8 cellular contexts compared by ENCODE assay signal in the genomic region with DNA sequence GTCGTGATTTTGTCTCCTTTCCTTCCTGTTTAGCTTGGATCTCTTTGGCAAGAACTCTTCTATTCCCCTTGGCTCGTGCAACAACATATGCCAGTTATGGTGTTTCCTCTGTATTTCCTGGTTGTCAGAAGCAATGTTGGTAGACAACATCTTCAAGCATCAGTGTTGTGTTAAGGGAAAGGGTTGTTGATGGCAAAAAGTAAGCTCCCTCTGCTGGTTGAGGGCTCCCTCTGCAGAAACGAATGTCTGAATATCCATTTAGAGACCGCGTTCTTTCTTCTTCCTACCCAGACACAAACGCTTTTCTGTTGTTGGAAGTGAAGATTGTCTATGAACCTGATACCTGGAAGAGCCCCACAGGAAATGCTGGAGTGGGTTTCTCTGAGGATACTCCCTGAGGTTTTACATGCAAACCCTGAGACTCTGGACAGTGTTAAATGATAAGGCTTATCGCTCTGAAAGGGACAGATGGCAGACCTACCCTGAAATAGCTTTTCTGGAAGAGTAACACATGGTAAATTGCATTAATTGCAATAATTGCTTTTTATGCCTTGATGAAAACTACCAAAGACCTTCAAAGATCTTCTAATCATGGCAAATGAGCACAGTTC. TPM values are rescaled to one million over a fixed set of nuclear protein-coding genes. Genes with fewer than 3 reads are reported as not detected.
DNase-seq lines count a peak whose midpoint lies in the region; ATAC-seq and TF ChIP-seq lines count a peak whose summit lies in the region.

No MANE protein-coding gene starts in this region.

- no peak overlapping the region for H3K4me3 Mint-ChIP-seq in type B pancreatic cell

- H2BK5ac ChIP-seq in neuronal stem cell (ENCODE audit: low read length), result no peak overlapping the region

- H3K18ac ChIP-seq in neuronal stem cell (ENCODE audit: low read length), result no peak overlapping the region

- no peak overlapping the region for H2BK120ac ChIP-seq in neuronal stem cell (ENCODE audit: low read depth, low read length)

- no peak overlapping the region for H3K23ac ChIP-seq in neuronal stem cell (ENCODE audit: low read depth, low read length, poor library complexity)

- H3K27me3 Mint-ChIP-seq in type B pancreatic cell, result peaks cover 25% of the 10 kb centered on the region

- H2BK15ac ChIP-seq in neuronal stem cell (ENCODE audit: low read length), result no peak overlapping the region

- H3K27ac Mint-ChIP-seq in type B pancreatic cell, result no peak overlapping the region

- H3K36me3 Mint-ChIP-seq in type B pancreatic cell, result no peaks in the 10 kb centered on the region

- peak; percentile 82 for TF ChIP-seq CTCF in VCaP (conservative IDR thresholded peaks at IDR 0.05)
- peak; percentile 28 to 73 for TF ChIP-seq CTCF in right atrium auricular region (IDR thresholded peaks at IDR 0.05)
- peak; percentile 80 for TF ChIP-seq CTCF in type B pancreatic cell (conservative IDR thresholded peaks at IDR 0.05)

- H3K9me3 ChIP-seq in right atrium auricular region (no peaks in the 10 kb centered on the region), neuronal stem cell (replicated peaks in 1 of 2; ENCODE audit: control insufficient read depth in 2 of 2, insufficient read depth in 1 of 2, low read depth in 1 of 2, low read length in 2 of 2) (no peaks in the 10 kb centered on the region)

- no peaks in the 10 kb centered on the region for H3K4me1 ChIP-seq in right atrium auricular region
- H3K4me1 ChIP-seq in neuronal stem cell (ENCODE audit: control insufficient read depth in 2 of 2, insufficient read depth in 1 of 2, low read depth in 1 of 2, low read length in 2 of 2), result no peaks in the 10 kb centered on the region

- no peaks in the 10 kb centered on the region for H3K4me1 Mint-ChIP-seq in type B pancreatic cell (ENCODE audit: unreplicated experiment)

- H3K9ac ChIP-seq in neuronal stem cell (ENCODE audit: low read depth, low read length, poor library complexity), result no peak overlapping the region

- no peak overlapping the region for H3K14ac ChIP-seq in neuronal stem cell (ENCODE audit: low read length)

- H3K27me3 ChIP-seq in right atrium auricular region (no peaks in the 10 kb centered on the region), neuronal stem cell (ENCODE audit: control insufficient read depth in 3 of 3, insufficient read depth in 3 of 3, low read depth in 1 of 3, low read length in 3 of 3) (peaks cover 0 to 7% (median 0%) of the 10 kb centered on the region in 3 experiments)

- peak; percentile 74 for DNase-seq in D341Med (ENCODE audit: low spot score)
- peak; percentile 58 for DNase-seq in KBM-7
- DNase-seq in right atrium auricular region (ENCODE audit: low spot score), result no peak
- no peak for DNase-seq in type B pancreatic cell (ENCODE audit: extremely low spot score, unreplicated experiment)
- DNase-seq in neuronal stem cell (ENCODE audit: low spot score), result no peak
- no peak for DNase-seq in occipital lobe (lab: John Stamatoyannopoulos, UW)

- H4K8ac ChIP-seq in neuronal stem cell (ENCODE audit: low read depth, low read length), result no peak overlapping the region

- no peak overlapping the region for H3K4me3 ChIP-seq in right atrium auricular region
- H3K4me3 ChIP-seq in neuronal stem cell (ENCODE audit: low read length in 2 of 2), result no peak overlapping the region

- H3K4ac ChIP-seq in neuronal stem cell (ENCODE audit: low read length), result no peak overlapping the region

- H3K36me3 ChIP-seq in right atrium auricular region (no peaks in the 10 kb centered on the region), neuronal stem cell (replicated peaks in 1 of 2; ENCODE audit: control insufficient read depth in 2 of 2, insufficient read depth in 2 of 2, low read length in 2 of 2) (no peaks in the 10 kb centered on the region)

- whole genome bisulfite sequencing in neuronal stem cell (ENCODE audit: extremely low coverage in 2 of 2, insufficient read length in 2 of 2, insufficient replicate concordance in 1 of 2), 2 donors, result no CpG with 5 or more reads among the region's 7 CpGs

- H2AK5ac ChIP-seq in neuronal stem cell (ENCODE audit: low read depth, low read length), result no peak overlapping the region

- no peak overlapping the region for H2BK12ac ChIP-seq in neuronal stem cell (ENCODE audit: low read length)

- in situ Hi-C loops in KBM-7 (cut with MboI; ENCODE audit: low pct_unique_long_range_greater_than_20kb, low sequenced_read_pairs), result no loop called here

- no peaks in the 10 kb centered on the region for H3K79me1 ChIP-seq in neuronal stem cell (ENCODE audit: low read depth, low read length)

- peak; percentile 58 for ATAC-seq in GM19035 (IDR thresholded peaks at IDR 0.05; ENCODE audit: unreplicated experiment)

- H3K27ac ChIP-seq in VCaP (no peak overlapping the region), right atrium auricular region (no peak overlapping the region), neuronal stem cell (replicated peaks; ENCODE audit: low read length) (no peak overlapping the region)

- H2AFZ ChIP-seq in neuronal stem cell (ENCODE audit: low read length), result no peak overlapping the region

- no peak overlapping the region for H4K91ac ChIP-seq in neuronal stem cell (ENCODE audit: low read depth, low read length, poor library complexity)

- peaks cover 4% of the 10 kb centered on the region for H3K9me3 Mint-ChIP-seq in type B pancreatic cell

- H3K4me2 ChIP-seq in neuronal stem cell (ENCODE audit: insufficient read depth, low read length, poor library complexity, severe bottlenecking), result no peak overlapping the region

RNA-seq across cellular contexts. Expression of a gene that starts 23.6 kb away (rescaled TPM):
- total RNA-seq in right atrium auricular region, result not detected
- 3.4 and 6.5 TPM in 2 replicates for total RNA-seq in type B pancreatic cell (ENCODE audit: low replicate concordance)
- polyA plus RNA-seq in neuronal stem cell (2013, experiment 1 of 2), result 0.03 TPM
- not detected for polyA plus RNA-seq in neuronal stem cell (2013, experiment 2 of 2)
- 20.6 TPM for total RNA-seq in occipital lobe

Comparison
In these comparisons a context has a peak if more than half of its experiments do, and no peak if none do; other contexts are left out.
1. DNase-seq: peak in D341Med (single experiment) and KBM-7 (single experiment); none in right atrium auricular region (single experiment), type B pancreatic cell (single experiment), neuronal stem cell (single experiment) and occipital lobe (single experiment).
2. Peak in every context shown above with its lines, with median percentiles within 50 percentile points of each other: CTCF ChIP-seq.